1 cellular context compared by ENCODE assay signal in genomic region chr1:224540535-224540934, GRCh38.
A peak's percentile ranks its signal among the peaks of the same experiment; 100 is the strongest.
TF ChIP-seq lines count a peak whose summit lies in the region.

No MANE protein-coding gene starts in this region.

TF ChIP-seq in HEK293, 187 proteins besides CTCF, POLR2A, EP300 and RAD21 (continued from another document and continues in another):
- TF ChIP-seq ZNF701 (tag by site-specific recombination; IDR thresholded peaks at IDR 0.05), result no peak
- TF ChIP-seq ZBTB6 (tag by site-specific recombination; IDR thresholded peaks at IDR 0.05), result no peak
- no peak for TF ChIP-seq PATZ1 (tag by site-specific recombination; IDR thresholded peaks at IDR 0.05)
- no peak for TF ChIP-seq ZFP41 (tag by site-specific recombination; IDR thresholded peaks at IDR 0.05; ENCODE audit: borderline replicate concordance)
- 0 out of 2 replicates have a peak, but pooled peaks have one; percentile 14 for TF ChIP-seq ZFP69B (tag by site-specific recombination; IDR thresholded peaks at IDR 0.05)
- TF ChIP-seq ZNF747 (tag by site-specific recombination; IDR thresholded peaks at IDR 0.05), result no peak
- no peak for TF ChIP-seq ZNF660 (tag by site-specific recombination; IDR thresholded peaks at IDR 0.05)
- no peak for TF ChIP-seq ZNF391 (tag by site-specific recombination; IDR thresholded peaks at IDR 0.05; ENCODE audit: borderline replicate concordance, low read depth)
- TF ChIP-seq ZNF26 (tag by site-specific recombination; IDR thresholded peaks at IDR 0.05), result no peak
- TF ChIP-seq ZNF776 (tag by site-specific recombination; IDR thresholded peaks at IDR 0.05; ENCODE audit: borderline replicate concordance), result no peak
- no peak; the same call in 1 of the 2 replicates for TF ChIP-seq HIC1 (tag by site-specific recombination; IDR thresholded peaks at IDR 0.05)
- peak; percentile 49; the same call in 1 of the 2 replicates for TF ChIP-seq ZNF561 (tag by site-specific recombination; IDR thresholded peaks at IDR 0.05; ENCODE audit: borderline replicate concordance)
- no peak for TF ChIP-seq ZNF48 (tag by site-specific recombination; IDR thresholded peaks at IDR 0.05)
- no peak for TF ChIP-seq HOXC10 (CRISPR knock-in tag; IDR thresholded peaks at IDR 0.05)
- no peak for TF ChIP-seq IKZF3 (tag by site-specific recombination; IDR thresholded peaks at IDR 0.05)
- no peak for TF ChIP-seq AEBP2 (tag by site-specific recombination; IDR thresholded peaks at IDR 0.05; ENCODE audit: borderline replicate concordance)
- no peak for TF ChIP-seq ZNF350 (tag by site-specific recombination; IDR thresholded peaks at IDR 0.05)
- no peak for TF ChIP-seq ZNF23 (tag by site-specific recombination; IDR thresholded peaks at IDR 0.05; ENCODE audit: borderline replicate concordance)
- 0 out of 2 replicates have a peak, but pooled peaks have one; percentile 22 for TF ChIP-seq KLF10 (tag by site-specific recombination; IDR thresholded peaks at IDR 0.05)
- TF ChIP-seq ZNF133 (tag by site-specific recombination; IDR thresholded peaks at IDR 0.05), result no peak
- no peak for TF ChIP-seq ZNF426 (tag by site-specific recombination; IDR thresholded peaks at IDR 0.05)
- TF ChIP-seq ZNF155 (tag by site-specific recombination; IDR thresholded peaks at IDR 0.05), result no peak
- TF ChIP-seq ZNF843 (tag by site-specific recombination; IDR thresholded peaks at IDR 0.05), result no peak
- TF ChIP-seq ZNF138 (tag by site-specific recombination; IDR thresholded peaks at IDR 0.05; ENCODE audit: borderline replicate concordance), result no peak
- no peak for TF ChIP-seq ZNF211 (tag by site-specific recombination; IDR thresholded peaks at IDR 0.05; ENCODE audit: low read depth)
- TF ChIP-seq GLIS1 (tag by site-specific recombination; IDR thresholded peaks at IDR 0.05), result 0 out of 2 replicates have a peak, but pooled peaks have one; percentile 6
- TF ChIP-seq ZNF10 (tag by site-specific recombination; IDR thresholded peaks at IDR 0.05), result no peak
- no peak for TF ChIP-seq ZNF521 (tag by site-specific recombination; IDR thresholded peaks at IDR 0.05)
- TF ChIP-seq ZBTB48 (tag by site-specific recombination; IDR thresholded peaks at IDR 0.05), result no peak
- TF ChIP-seq ZNF513 (tag by site-specific recombination; IDR thresholded peaks at IDR 0.05), result no peak
- TF ChIP-seq ZNF366 (tag by site-specific recombination; conservative IDR thresholded peaks at IDR 0.05), result peak; percentile 28; the same call in 1 of the 2 replicates
- peak; percentile 41; the same call in 1 of the 2 replicates for TF ChIP-seq OSR2 (tag by site-specific recombination; IDR thresholded peaks at IDR 0.05)
- TF ChIP-seq ZNF239 (tag by site-specific recombination; IDR thresholded peaks at IDR 0.05), result no peak
- TF ChIP-seq SP2 (tag by site-specific recombination; IDR thresholded peaks at IDR 0.05), result no peak
- no peak for TF ChIP-seq TSHZ1 (tag by site-specific recombination; IDR thresholded peaks at IDR 0.05; ENCODE audit: borderline replicate concordance)
- no peak for TF ChIP-seq ZNF280D (tag by site-specific recombination; IDR thresholded peaks at IDR 0.05)
- TF ChIP-seq ZNF837 (tag by site-specific recombination; IDR thresholded peaks at IDR 0.05), result no peak
- no peak for TF ChIP-seq TCF7L2 (IDR thresholded peaks at IDR 0.05; ENCODE audit: borderline replicate concordance, low read depth, low read length)
